ENCODE assay signal across 8 cellular contexts in genomic region chr3:12706504-12707253, GRCh38. TPM values are rescaled to one million over a fixed set of nuclear protein-coding genes. Genes with fewer than 3 reads are reported as not detected.
A peak's percentile ranks its signal among the peaks of the same experiment; 100 is the strongest.
DNase-seq lines count a peak whose midpoint lies in the region; ATAC-seq and TF ChIP-seq lines count a peak whose summit lies in the region.

No MANE protein-coding gene starts in this region.

- no peaks in the 10 kb centered on the region for H4K20me1 ChIP-seq in OCI-LY3 (ENCODE audit: insufficient read depth, low read length)

- H4K8ac ChIP-seq in trophoblast cell (ENCODE audit: low read depth, low read length), result no peak overlapping the region

- no peak overlapping the region for H4K12ac ChIP-seq in trophoblast cell (ENCODE audit: low read depth, low read length)

- H3K9ac ChIP-seq in OCI-LY3 (ENCODE audit: low read length), result no peak overlapping the region
- no peak overlapping the region for H3K9ac ChIP-seq in trophoblast cell (ENCODE audit: low read length)

- peak; percentile 54 for DNase-seq in COLO829 (ENCODE audit: low spot score)
- DNase-seq in HL-60 (ENCODE audit: low read depth in 1 of 2, low spot score in 1 of 2), result peak; percentile 29 to 84
- DNase-seq in activated T-cell treated with anti-CD3 and anti-CD28 coated beads for 1 hour (ENCODE audit: low read depth), result peak; percentile 24
- peak; percentile 79 for DNase-seq in fibroblast of mammary gland (ENCODE audit: low read depth)
- peak; percentile 82 to 93 for DNase-seq in trophoblast cell
- DNase-seq in uterus, result peak; percentile 24

- H3K4me3 ChIP-seq in HL-60 (replicated peaks; ENCODE audit: insufficient read depth, low read length) (no peak overlapping the region), OCI-LY3 (ENCODE audit: low read length) (no peak overlapping the region), fibroblast of mammary gland (ENCODE audit: control insufficient read depth, low read depth, low read length) (no peak overlapping the region), trophoblast cell (ENCODE audit: low read depth, low read length) (no peak overlapping the region), uterus (no peak overlapping the region)

- no peaks in the 10 kb centered on the region for H3K79me1 ChIP-seq in trophoblast cell (ENCODE audit: low read length)

- no peak overlapping the region for H2BK120ac ChIP-seq in trophoblast cell (ENCODE audit: insufficient read depth, low read length, poor library complexity)

- TF ChIP-seq CTCF in HL-60 (IDR thresholded peaks at IDR 0.05; ENCODE audit: insufficient read depth, low read length), result peak; percentile 96
- TF ChIP-seq CTCF in OCI-LY3 (IDR thresholded peaks at IDR 0.05; ENCODE audit: low read depth, low read length), result peak; percentile 95
- peak; percentile 89 for TF ChIP-seq CTCF in fibroblast of mammary gland (conservative IDR thresholded peaks at IDR 0.05; ENCODE audit: control insufficient read depth, insufficient read depth, low read depth, low read length)
- TF ChIP-seq CTCF in uterus (IDR thresholded peaks at IDR 0.05), result peak; percentile 7 to 61 (median 44)

- TF ChIP-seq POLR2A in uterus (IDR thresholded peaks at IDR 0.05), result no peak

- intact Hi-C loops in uterus (cut with DNase I; ENCODE audit: low total_unique reads), result no loop called here

- H3K4me1 ChIP-seq in OCI-LY3 (ENCODE audit: low read length) (no peaks in the 10 kb centered on the region), trophoblast cell (ENCODE audit: control insufficient read depth in 1 of 2, insufficient read depth in 2 of 2, low read length in 2 of 2) (no peaks in the 10 kb centered on the region), uterus (no peaks in the 10 kb centered on the region)

- no peak overlapping the region for H3K14ac ChIP-seq in trophoblast cell (ENCODE audit: low read length)

- no peaks in the 10 kb centered on the region for H3K36me3 ChIP-seq in OCI-LY3 (replicated peaks; ENCODE audit: low read depth, low read length)
- no peaks in the 10 kb centered on the region for H3K36me3 ChIP-seq in trophoblast cell (ENCODE audit: control insufficient read depth in 1 of 2, insufficient read depth in 2 of 2, low read length in 2 of 2)
- no peaks in the 10 kb centered on the region for H3K36me3 ChIP-seq in uterus

- H3K27ac ChIP-seq in HL-60 (replicated peaks) (no peak overlapping the region), OCI-LY3 (ENCODE audit: low read length) (no peak overlapping the region), trophoblast cell (ENCODE audit: low read depth, low read length) (no peak overlapping the region), uterus (no peak overlapping the region)

- H2AK5ac ChIP-seq in trophoblast cell (ENCODE audit: low read length), result no peak overlapping the region

- H3K4me2 ChIP-seq in OCI-LY3 (ENCODE audit: low read length) (no peak overlapping the region), trophoblast cell (ENCODE audit: low read length) (no peak overlapping the region)

- no peak overlapping the region for H3K4ac ChIP-seq in trophoblast cell (ENCODE audit: low read depth, low read length)

- H3K79me2 ChIP-seq in OCI-LY3 (ENCODE audit: low read length) (no peaks in the 10 kb centered on the region), trophoblast cell (ENCODE audit: control insufficient read depth, insufficient read depth, low read length, poor library complexity) (no peaks in the 10 kb centered on the region)

- no peak overlapping the region for H3K18ac ChIP-seq in trophoblast cell (ENCODE audit: low read length)

- peak; percentile 87 for ATAC-seq in GM19395 (IDR thresholded peaks at IDR 0.05; ENCODE audit: unreplicated experiment)

- H3K23ac ChIP-seq in trophoblast cell (ENCODE audit: low read length), result no peak overlapping the region

- no peak overlapping the region for H2BK12ac ChIP-seq in trophoblast cell (ENCODE audit: low read length)

- H3K27me3 ChIP-seq in HL-60 (ENCODE audit: insufficient read depth, poor library complexity, severe bottlenecking), result no peaks in the 10 kb centered on the region
- peaks cover 43% of the 10 kb centered on the region for H3K27me3 ChIP-seq in OCI-LY3 (ENCODE audit: low read depth, low read length)
- no peaks in the 10 kb centered on the region for H3K27me3 ChIP-seq in trophoblast cell (ENCODE audit: insufficient read depth, low read length)
- no peaks in the 10 kb centered on the region for H3K27me3 ChIP-seq in uterus

- no peaks in the 10 kb centered on the region for H3K9me3 ChIP-seq in OCI-LY3 (ENCODE audit: insufficient read depth, low read length)
- H3K9me3 ChIP-seq in trophoblast cell (ENCODE audit: insufficient read depth, low read depth, low read length), result no peaks in the 10 kb centered on the region
- H3K9me3 ChIP-seq in uterus, result no peaks in the 10 kb centered on the region

- H2BK5ac ChIP-seq in trophoblast cell (ENCODE audit: low read depth, low read length, poor library complexity), result no peak overlapping the region

- H2AFZ ChIP-seq in OCI-LY3 (ENCODE audit: low read depth, low read length) (no peak overlapping the region), trophoblast cell (ENCODE audit: insufficient read depth, low read length, poor library complexity) (no peak overlapping the region)

- WGBS in trophoblast cell (ENCODE audit: extremely low coverage, insufficient coverage, insufficient read length), result no CpG with 5 or more reads among the region's 2 CpGs

- no peak overlapping the region for H4K91ac ChIP-seq in trophoblast cell (ENCODE audit: low read depth, low read length)

RNA-seq across cellular contexts. Expression of gene RAF1, which starts 42.8 kb away (rescaled TPM):
- 56.2 and 59.5 TPM in 2 replicates for polyA plus RNA-seq in trophoblast cell (2013)
- total RNA-seq in uterus, result 100 to 1,000 TPM in 2 of 4 donors, 10 to 100 TPM in 2; 74.5 to 123 (median 110) TPM

RNA-seq across cellular contexts. Expression of gene TMEM40, which starts 52.4 kb away (rescaled TPM):
- polyA plus RNA-seq in trophoblast cell (2013), result 26.1 and 27.0 TPM in 2 replicates
- total RNA-seq in uterus, result not detected

Comparison
In these comparisons a context has a peak if more than half of its experiments do, and no peak if none do; other contexts are left out.
1. DNase-seq: peak in every context shown above with its lines; median percentile 88 in trophoblast cell; 79 in fibroblast of mammary gland; 56 in HL-60; 54 in COLO829; 24 in activated T-cell treated with anti-CD3 and anti-CD28 coated beads for 1 hour; 24 in uterus.
2. CTCF ChIP-seq: peak in every context shown above with its lines; median percentile 96 in HL-60; 95 in OCI-LY3; 89 in fibroblast of mammary gland; 44 in uterus.